2 cellular contexts compared by ENCODE assay signal in genomic region chr11:84721561-84721961, GRCh38.
TF ChIP-seq lines count a peak whose summit lies in the region.

No MANE protein-coding gene starts in this region.

TF ChIP-seq in GM23338, 12 proteins besides CTCF, POLR2A, EP300 and RAD21:
- TF ChIP-seq ZNF462 (CRISPR knock-in tag; IDR thresholded peaks at IDR 0.05), result no peak
- no peak for TF ChIP-seq NANOG (IDR thresholded peaks at IDR 0.05; ENCODE audit: borderline replicate concordance)
- TF ChIP-seq REST (IDR thresholded peaks at IDR 0.05; ENCODE audit: unreplicated experiment), result no peak
- no peak for TF ChIP-seq EZH2 (IDR thresholded peaks at IDR 0.05; ENCODE audit: low read depth, unreplicated experiment)
- no peak for TF ChIP-seq JUNB (IDR thresholded peaks at IDR 0.05; ENCODE audit: unreplicated experiment)
- no peak for TF ChIP-seq ETS1 (IDR thresholded peaks at IDR 0.05)
- no peak for TF ChIP-seq ZNF114 (CRISPR knock-in tag; IDR thresholded peaks at IDR 0.05)
- no peak for TF ChIP-seq ZNF331 (CRISPR knock-in tag; IDR thresholded peaks at IDR 0.05; ENCODE audit: low read depth)
- TF ChIP-seq EZH2phosphoT487 (IDR thresholded peaks at IDR 0.05; ENCODE audit: unreplicated experiment), result no peak
- no peak for TF ChIP-seq CREB1 (CRISPR knock-in tag; IDR thresholded peaks at IDR 0.05; ENCODE audit: low read depth)
- no peak for TF ChIP-seq STAT1 (IDR thresholded peaks at IDR 0.05; ENCODE audit: unreplicated experiment)
- no peak for TF ChIP-seq POLR2AphosphoS5 (IDR thresholded peaks at IDR 0.05; ENCODE audit: low read depth)

TF ChIP-seq in H1, 55 proteins besides CTCF, POLR2A, EP300 and RAD21 (continued from another document):
- TF ChIP-seq USF2 (IDR thresholded peaks at IDR 0.05; ENCODE audit: low read length), result no peak
- TF ChIP-seq SAP30 (IDR thresholded peaks at IDR 0.05; ENCODE audit: insufficient read depth, insufficient replicate concordance, low read length), result no peak
- no peak for TF ChIP-seq SP1 (IDR thresholded peaks at IDR 0.05; ENCODE audit: low read depth, low read length)
- no peak for TF ChIP-seq CTBP2 (IDR thresholded peaks at IDR 0.05; ENCODE audit: borderline replicate concordance, insufficient read depth, insufficient read length, low read length)
- no peak for TF ChIP-seq YY1 (IDR thresholded peaks at IDR 0.05; ENCODE audit: low read depth, low read length)
- TF ChIP-seq RXRA (IDR thresholded peaks at IDR 0.05; ENCODE audit: insufficient read depth, low read depth, low read length), result no peak
- no peak for TF ChIP-seq FOSL1 (IDR thresholded peaks at IDR 0.05; ENCODE audit: insufficient read depth, low read depth, low read length)
